Comparison of ENCODE assay signal across 1 cellular context in genomic region chr3:123201557-123202427, GRCh38.
TF ChIP-seq lines count a peak whose summit lies in the region.

Gene SEC22A, plus strand, starts transcription at chr3:123201943. Its CDS starts 7,275 bp downstream, at chr3:123209218.

TF ChIP-seq in HepG2, 621 proteins besides CTCF, POLR2A, EP300 and RAD21 (continued from another document and continues in another):
- TF ChIP-seq ZBTB4 (CRISPR knock-in tag; IDR thresholded peaks at IDR 0.05; ENCODE audit: borderline replicate concordance) (no peak), SETDB1 (CRISPR knock-in tag; IDR thresholded peaks at IDR 0.05; ENCODE audit: borderline replicate concordance) (no peak), ZNF639 (CRISPR knock-in tag; conservative IDR thresholded peaks at IDR 0.05) (no peak), ELF1 (CRISPR knock-in tag; IDR thresholded peaks at IDR 0.05) (peak; percentile 14; the same call in 1 of the 2 replicates), NCOA2 (CRISPR knock-in tag; IDR thresholded peaks at IDR 0.05) (no peak), ZNF282 (IDR thresholded peaks at IDR 0.05; ENCODE audit: partially characterized antibody) (no peak), LCORL (IDR thresholded peaks at IDR 0.05) (no peak), LCORL (CRISPR knock-in tag; IDR thresholded peaks at IDR 0.05) (no peak; the same call in none of the 2 replicates), GLMP (CRISPR knock-in tag; IDR thresholded peaks at IDR 0.05; ENCODE audit: borderline replicate concordance) (no peak), CSRNP1 (CRISPR knock-in tag; IDR thresholded peaks at IDR 0.05) (no peak; the same call in 1 of the 2 replicates), TRIM22 (IDR thresholded peaks at IDR 0.05) (no peak), ZNF782 (CRISPR knock-in tag; IDR thresholded peaks at IDR 0.05; ENCODE audit: borderline replicate concordance) (no peak), ZNF550 (CRISPR knock-in tag; IDR thresholded peaks at IDR 0.05; ENCODE audit: borderline replicate concordance) (no peak), FIP1L1 (IDR thresholded peaks at IDR 0.05; ENCODE audit: borderline replicate concordance, insufficient read depth, low read depth, low read length) (peak; percentile 65; the same call in 1 of the 2 replicates), ZNF761 (CRISPR knock-in tag; conservative IDR thresholded peaks at IDR 0.05) (no peak), BORCS8-MEF2B (CRISPR knock-in tag; IDR thresholded peaks at IDR 0.05) (no peak), SRSF1 (optimal IDR thresholded peaks at IDR 0.05; ENCODE audit: low read depth, low read length) (no peak), GTF2F1 (IDR thresholded peaks at IDR 0.05; ENCODE audit: low read length) (no peak), ZBTB44 (CRISPR knock-in tag; IDR thresholded peaks at IDR 0.05) (no peak), HOMEZ (CRISPR knock-in tag; IDR thresholded peaks at IDR 0.05; ENCODE audit: low read depth) (no peak), KAT8 (CRISPR knock-in tag; IDR thresholded peaks at IDR 0.05) (peak; percentile 82), CC2D1A (CRISPR knock-in tag; IDR thresholded peaks at IDR 0.05) (no peak), DDIT3 (CRISPR knock-in tag; IDR thresholded peaks at IDR 0.05) (no peak), BATF2 (CRISPR knock-in tag; IDR thresholded peaks at IDR 0.05) (no peak), CREBL2 (CRISPR knock-in tag; IDR thresholded peaks at IDR 0.05; ENCODE audit: borderline replicate concordance) (no peak), KDM6A (CRISPR knock-in tag; IDR thresholded peaks at IDR 0.05; ENCODE audit: low read depth) (no peak), ZNF597 (CRISPR knock-in tag; IDR thresholded peaks at IDR 0.05) (no peak), MXD3 (CRISPR knock-in tag; IDR thresholded peaks at IDR 0.05) (0 out of 2 replicates have a peak, but pooled peaks have one; percentile 25), PAXIP1 (CRISPR knock-in tag; conservative IDR thresholded peaks at IDR 0.05) (peak; percentile 17; the same call in 1 of the 2 replicates), ZNF574 (CRISPR knock-in tag; IDR thresholded peaks at IDR 0.05) (peak; percentile 62), ZSCAN30 (CRISPR knock-in tag; IDR thresholded peaks at IDR 0.05) (no peak)
